Comparison of ENCODE assay signal across 13 cellular contexts in the genomic region with DNA sequence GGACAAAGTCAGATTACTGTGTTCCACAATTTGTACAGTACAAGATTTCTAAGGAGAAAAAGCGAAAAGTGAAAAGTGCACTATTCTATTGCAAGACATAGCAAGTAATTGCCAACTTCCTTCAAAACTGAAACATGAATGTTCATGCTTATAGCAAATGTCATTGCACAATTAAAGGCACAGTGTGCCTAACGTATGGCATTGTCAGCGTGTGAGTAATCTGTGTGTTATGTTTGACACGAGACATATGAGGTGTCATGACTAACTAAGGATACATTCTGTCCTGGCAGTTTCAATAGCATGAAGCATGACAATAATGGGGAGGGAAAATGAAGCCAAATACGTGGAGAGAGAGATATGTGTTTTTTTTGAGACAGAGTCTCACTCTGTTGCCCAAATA. TPM values are rescaled to one million over a fixed set of nuclear protein-coding genes. Genes with fewer than 3 reads are reported as not detected.
DNase-seq lines count a peak whose midpoint lies in the region; ATAC-seq and TF ChIP-seq lines count a peak whose summit lies in the region.
"Had no signal": no experiment of that assay in that cellular context is flagged by ENCODE, and none has a peak within 500 bp of the region (broad histone marks: within the 10 kb centered on the region; RNA-seq: fewer than 3 reads in every experiment).

No MANE protein-coding gene starts in this region.

- H3K27ac ChIP-seq in RWPE2 (ENCODE audit: poor library complexity, severe bottlenecking), result no peak overlapping the region
- H3K27ac ChIP-seq: SK-N-MC, thoracic aorta had no signal

- peaks cover 0 to 5% (median 0%) of the 10 kb centered on the region in 7 donors for H3K9me3 Mint-ChIP-seq in naive B cell
- H3K9me3 Mint-ChIP-seq: activated T-helper 1 cell treated with anti-CD3 and anti-CD28 coated beads, Interleukin-12 subunit alpha, Interleukin-12 subunit beta, Interleukin-2, Interleukin-4 antibody, amounts not matched to agents 30 ng/mL and 10 ng/mL and 1 ng/mL, durations not matched to agents 14 hours and 24 hours and 36 hours had no signal

- H3K4me3 ChIP-seq in RWPE2 (ENCODE audit: severe bottlenecking), result no peak overlapping the region
- H3K4me3 ChIP-seq: SK-N-MC, thoracic aorta had no signal

- no peaks in the 10 kb centered on the region for H3K9me3 ChIP-seq in RWPE2 (ENCODE audit: severe bottlenecking)

- H3K27ac Mint-ChIP-seq in naive B cell, result peak overlapping the region; percentile 60 to 97 (median 83)
- H3K27ac Mint-ChIP-seq: activated T-helper 1 cell treated with anti-CD3 and anti-CD28 coated beads, Interleukin-12 subunit alpha, Interleukin-12 subunit beta, Interleukin-2, Interleukin-4 antibody, amounts not matched to agents 30 ng/mL and 10 ng/mL and 1 ng/mL, durations not matched to agents 14 hours and 24 hours and 36 hours had no signal

- H3K4me1 ChIP-seq in RWPE2 (ENCODE audit: insufficient read depth, poor library complexity, severe bottlenecking), result peaks cover 7% of the 10 kb centered on the region

- no peaks in the 10 kb centered on the region for H3K27me3 Mint-ChIP-seq in naive B cell

- H3K4me1 Mint-ChIP-seq in naive B cell, result peaks cover 54 to 73% (median 55%) of the 10 kb centered on the region in 3 donors

- H3K36me3 ChIP-seq in RWPE2 (ENCODE audit: low read depth), result no peaks in the 10 kb centered on the region
- H3K36me3 ChIP-seq: thoracic aorta had no signal

- no peaks in the 10 kb centered on the region for H3K27me3 ChIP-seq in RWPE2 (ENCODE audit: insufficient read depth, poor library complexity, severe bottlenecking)

- H3K4me3 Mint-ChIP-seq in naive B cell, result peak overlapping the region; percentile 2 to 83 (median 64)
- H3K4me3 Mint-ChIP-seq: activated T-helper 1 cell treated with anti-CD3 and anti-CD28 coated beads, Interleukin-12 subunit alpha, Interleukin-12 subunit beta, Interleukin-2, Interleukin-4 antibody, amounts not matched to agents 30 ng/mL and 10 ng/mL and 1 ng/mL, durations not matched to agents 14 hours and 24 hours and 36 hours had no signal

- DNase-seq in RWPE2 (ENCODE audit: low spot score), result no peak
- no peak for DNase-seq in naive B cell
- DNase-seq in SW480 (ENCODE audit: low spot score), result no peak
- no peak for DNase-seq in activated T-cell treated with anti-CD3 and anti-CD28 coated beads for 4 hours
- DNase-seq in NCI-H748 treated with DMSO at 0.1 percent for 48 hours (lab: John Stamatoyannopoulos, UW), result no peak
- DNase-seq: NCI-H1092 treated with DMSO at 0.1 percent for 48 hours had no signal

- no peak for TF ChIP-seq CTCF in RWPE2 (IDR thresholded peaks at IDR 0.05; ENCODE audit: poor library complexity, severe bottlenecking)

- ATAC-seq in GM18858 (IDR thresholded peaks at IDR 0.05; ENCODE audit: unreplicated experiment) (peak; percentile 33), HG02885 (IDR thresholded peaks at IDR 0.05; ENCODE audit: poor library complexity, unreplicated experiment) (peak; percentile 45), RWPE2 (ENCODE audit: low read depth) (peak; percentile 93), naive B cell (ENCODE audit: low read depth in 2 of 2) (no peak), HG03025 (IDR thresholded peaks at IDR 0.05; ENCODE audit: low FRiP score, unreplicated experiment) (no peak)
- ATAC-seq: HCT116 had no signal

- H3K36me3 Mint-ChIP-seq in naive B cell, result peaks cover 0 to 7% of the 10 kb centered on the region in 2 donors

RNA-seq across cellular contexts. Expression of a gene that starts 33.6 kb away (rescaled TPM):
- polyA plus RNA-seq in naive B cell (ENCODE audit: low read depth in 6 of 6), result 10 to 100 TPM in 5 of 6 donors, 1 to 10 TPM in 1; 4.4 to 38.9 (median 21.2) TPM

Comparison
In these comparisons a context has a peak if more than half of its experiments do, and no peak if none do; other contexts are left out.
1. ATAC-seq: peak in GM18858 (single experiment), HG02885 (single experiment) and RWPE2 (single experiment); none in naive B cell (0 of 2) and HG03025 (single experiment).